ENCODE assay signal across 38 cellular contexts in the genomic region with DNA sequence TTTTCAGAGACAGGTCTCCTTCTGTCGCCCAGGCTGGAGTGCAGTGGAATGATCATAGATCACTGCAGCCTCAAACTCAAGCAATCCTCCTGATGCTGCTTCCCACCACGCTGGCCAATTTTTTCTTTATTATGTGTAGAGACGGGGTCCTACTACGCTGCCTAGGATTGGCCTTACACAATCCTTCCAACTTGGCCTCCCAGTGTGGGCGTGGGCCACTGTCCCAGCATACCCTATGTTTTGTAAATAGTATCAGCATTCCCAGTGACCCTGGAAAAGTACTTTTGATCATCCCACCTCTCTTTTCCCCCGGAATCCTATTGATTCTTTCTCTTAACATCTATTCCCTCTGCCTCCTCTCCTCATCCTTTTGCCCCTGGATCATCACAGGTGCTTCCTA. TPM values are rescaled to one million over a fixed set of nuclear protein-coding genes. Genes with fewer than 3 reads are reported as not detected.
"Had no signal": no experiment of that assay in that cellular context is flagged by ENCODE, and none has a peak within 500 bp of the region (broad histone marks: within the 10 kb centered on the region; RNA-seq: fewer than 3 reads in every experiment).

No MANE protein-coding gene starts in this region.

- H3K27ac ChIP-seq: adrenal gland, ascending aorta, body of pancreas, brain microvascular endothelial cell, breast epithelium, cardiac muscle cell had no signal

- H3K27me3 ChIP-seq: adrenal gland, ascending aorta, body of pancreas, brain microvascular endothelial cell, breast epithelium, cardiac muscle cell had no signal

- FAIRE-seq: astrocyte, bronchial epithelial cell had no signal

- H3K4me1 ChIP-seq: adrenal gland, ascending aorta, body of pancreas, breast epithelium had no signal

- H3K4me3 ChIP-seq: adrenal gland, ascending aorta, body of pancreas, breast epithelium, cardiac muscle cell had no signal

- H3K9me3 ChIP-seq: adrenal gland, ascending aorta, body of pancreas, breast epithelium had no signal

- DNase-seq: activated effector memory CD4-positive, alpha-beta T cell treated with anti-CD3 and anti-CD28 coated beads, Interleukin-2, amount 50 U/mL, for 16 hours; activated effector memory CD4-positive, alpha-beta T cell treated with Interleukin-2 at 50 U/mL for 16 hours; activated gamma-delta T cell; activated gamma-delta T cell treated with Interleukin-2 at 50 U/mL for 16 hours; activated naive CD4-positive, alpha-beta T cell; activated naive CD4-positive, alpha-beta T cell treated with anti-CD3 and anti-CD28 coated beads for 36 hours; activated naive CD4-positive, alpha-beta T cell treated with anti-CD3 and anti-CD28 coated beads, Interleukin-2, amount 10 ng/mL, durations not matched to agents 7 days and 5 days; activated naive CD4-positive, alpha-beta T cell treated with anti-CD3 and anti-CD28 coated beads, Interleukin-2, amount 50 U/mL, for 16 hours; activated naive CD4-positive, alpha-beta T cell treated with Interleukin-2 at 50 U/mL for 16 hours; activated naive CD8-positive, alpha-beta T cell treated with anti-CD3 and anti-CD28 coated beads for 36 hours; activated naive CD8-positive, alpha-beta T cell treated with anti-CD3 and anti-CD28 coated beads, Interleukin-2, amount 10 ng/mL, durations not matched to agents 7 days and 5 days; activated naive CD8-positive, alpha-beta T cell treated with anti-CD3 and anti-CD28 coated beads, Interleukin-2, amount 50 U/mL, for 24 hours; activated T-cell treated with anti-CD3 and anti-CD28 coated beads, Interleukin-2, amount 50 U/mL, for 24 hours; activated T-cell treated with anti-CD3 and anti-CD28 coated beads, Interleukin-2, amount 50 U/mL, for 4 hours; activated T-cell treated with anti-CD3 and anti-CD28 coated beads, Interleukin-2, amount 50 U/mL, for 48 hours; activated T-cell treated with anti-CD3 and anti-CD28 coated beads, Interleukin-2, amount 50 U/mL, for 72 hours; adrenal gland; amniotic stem cell; amygdala; anterior cingulate cortex; aorta; body of pancreas; brain microvascular endothelial cell; caudate nucleus; central memory CD4-positive, alpha-beta T cell; cerebellar nuclear complex had no signal

- ATAC-seq: activated naive CD4-positive, alpha-beta T cell treated with anti-CD3 and anti-CD28 coated beads, Interleukin-2, amount 50 U/mL, for 72 hours; activated naive CD8-positive, alpha-beta T cell treated with anti-CD3 and anti-CD28 coated beads, Interleukin-2, amount 50 U/mL, for 24 hours; activated T-cell treated with anti-CD3 and anti-CD28 coated beads, Interleukin-2, amount 50 U/mL, for 4 hours; activated T-cell treated with anti-CD3 and anti-CD28 coated beads, Interleukin-2, amount 50 U/mL, for 72 hours; activated T-helper 17 cell treated with anti-CD3 and anti-CD28 coated beads, Interleukin-2, amount 50 U/mL, for 72 hours; body of pancreas had no signal

- H3K36me3 ChIP-seq: adrenal gland, ascending aorta, brain microvascular endothelial cell, breast epithelium, cardiac muscle cell had no signal

RNA-seq across cellular contexts. Expression of gene SLC28A2, which starts 36.9 kb away (rescaled TPM):
- total RNA-seq: activated naive CD4-positive, alpha-beta T cell treated with anti-CD3 and anti-CD28 coated beads for 36 hours; activated naive CD4-positive, alpha-beta T cell treated with anti-CD3 and anti-CD28 coated beads, Interleukin-2, amount 50 U/mL, for 72 hours; activated naive CD8-positive, alpha-beta T cell treated with anti-CD3 and anti-CD28 coated beads for 36 hours; activated naive CD8-positive, alpha-beta T cell treated with anti-CD3 and anti-CD28 coated beads, Interleukin-2, amount 10 ng/mL, durations not matched to agents 7 days and 5 days; activated T-cell treated with anti-CD3 and anti-CD28 coated beads, Interleukin-2, amount 50 U/mL, for 72 hours; activated T-helper 1 cell treated with anti-CD3 and anti-CD28 coated beads, Interleukin-12 subunit alpha, Interleukin-12 subunit beta, Interleukin-2, Interleukin-4 antibody, amounts not matched to agents 30 ng/mL and 10 ng/mL and 1 ng/mL, durations not matched to agents 14 hours and 24 hours and 36 hours; activated T-helper 17 cell treated with anti-CD3 and anti-CD28 coated beads, Interleukin-2, amount 50 U/mL, for 72 hours; activated T-helper 2 cell treated with anti-CD3 and anti-CD28 coated beads, Interferon-gamma antibody, Interleukin-2, Interleukin-4, amounts not matched to agents 10 μg/mL and 5 μg/mL and 100 μg/mL, durations not matched to agents 14 hours and 24 hours and 36 hours; aorta; ascending aorta; astrocyte; breast epithelium; bronchial epithelial cell; cardiac muscle cell; cardiac septum; cerebellum; chondrocyte had no signal
